Comparison of ENCODE assay signal across 8 cellular contexts in the genomic region with DNA sequence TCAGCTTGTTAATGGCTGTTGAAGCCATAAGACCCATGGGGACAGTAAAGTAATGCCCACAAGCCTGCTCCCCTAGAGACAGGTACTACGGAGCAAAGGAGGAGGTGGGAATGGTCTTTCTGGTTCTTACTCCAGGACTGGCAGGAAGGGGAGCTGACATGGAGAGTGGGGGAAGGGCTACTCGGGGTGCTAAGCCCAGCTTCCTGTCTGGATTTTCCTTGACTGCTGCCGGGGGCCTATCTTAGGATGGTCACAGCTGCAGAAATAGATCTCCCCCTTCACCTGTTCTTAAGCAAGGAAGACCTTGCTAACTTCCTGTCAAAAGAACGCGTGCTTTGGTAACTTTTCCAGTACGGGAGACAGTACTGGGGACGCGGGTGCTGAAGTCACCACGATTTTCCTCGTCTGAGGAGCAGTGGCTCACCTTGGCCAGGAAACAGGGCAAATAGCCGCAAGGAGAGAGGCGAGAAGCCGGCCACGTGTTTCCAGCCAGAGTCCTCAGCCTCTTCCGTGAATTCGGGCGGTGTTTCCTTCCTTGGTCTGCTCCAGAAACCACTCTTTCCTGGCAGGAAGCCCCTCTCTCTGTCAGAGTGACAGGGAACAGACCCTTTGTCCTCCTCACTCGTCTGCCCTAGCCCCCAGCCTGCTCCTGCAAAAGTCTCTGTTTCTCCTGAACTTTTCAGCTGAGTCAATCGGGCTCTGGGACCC. TPM values are rescaled to one million over a fixed set of nuclear protein-coding genes. Genes with fewer than 3 reads are reported as not detected.
DNase-seq lines count a peak whose midpoint lies in the region; ATAC-seq, FAIRE-seq and TF ChIP-seq lines count a peak whose summit lies in the region.
"Had no signal": no experiment of that assay in that cellular context is flagged by ENCODE, and none has a peak within 500 bp of the region (broad histone marks: within the 10 kb centered on the region; RNA-seq: fewer than 3 reads in every experiment).

No MANE protein-coding gene starts in this region.

- H2AK5ac ChIP-seq in IMR-90 (ENCODE audit: low read depth, low read length), result no peak overlapping the region

- H2AK9ac ChIP-seq in IMR-90 (replicated peaks; ENCODE audit: low read depth, low read length, poor library complexity), result no peak overlapping the region

- H3K79me1 ChIP-seq in IMR-90 (ENCODE audit: low read depth in 1 of 2, low read length in 2 of 2), result no peaks in the 10 kb centered on the region

- DNase-seq in IMR-90, result no peak
- no peak for DNase-seq in adipocyte (ENCODE audit: low read depth)
- DNase-seq in keratinocyte (ENCODE audit: low read depth, low spot score), result no peak
- DNase-seq in stimulated activated naive CD8-positive, alpha-beta T cell treated with anti-CD3 and anti-CD28 coated beads, Interleukin-15, amount 100 ng/mL, for 72 hours, result no peak
- no peak for DNase-seq in iPS-NIHi7 (ENCODE audit: extremely low spot score)
- DNase-seq: NCI-H526 treated with DMSO at 0.1 percent for 48 hours had no signal

- H2BK20ac ChIP-seq in IMR-90 (ENCODE audit: low read depth, low read length), result no peak overlapping the region

- no peaks in the 10 kb centered on the region for H3K9me3 Mint-ChIP-seq in stimulated activated naive CD8-positive, alpha-beta T cell treated with anti-CD3 and anti-CD28 coated beads, Interleukin-15, amount 100 ng/mL, for 72 hours

- BruUV-seq in IMR-90 (replicated peaks; lab: Mats Ljungman, UMichigan), result no TSS peak

- no peak overlapping the region for H3K27ac Mint-ChIP-seq in stimulated activated naive CD8-positive, alpha-beta T cell treated with anti-CD3 and anti-CD28 coated beads, Interleukin-15, amount 100 ng/mL, for 72 hours

- H3K27ac ChIP-seq in IMR-90 (ENCODE audit: insufficient read depth, low read length), result no peak overlapping the region
- no peak overlapping the region for H3K27ac ChIP-seq in keratinocyte (ENCODE audit: control insufficient read depth, insufficient read depth, low read length)

- H3K4me2 ChIP-seq in IMR-90 (ENCODE audit: low read depth, low read length), result peak overlapping the region; percentile 92; the same call in 1 of the 2 replicates
- peak overlapping the region; percentile 74 for H3K4me2 ChIP-seq in keratinocyte (ENCODE audit: control insufficient read depth, extremely low read depth, insufficient read depth, low read depth, low read length)

- H4K5ac ChIP-seq in IMR-90 (ENCODE audit: low read depth, low read length), result no peak overlapping the region

- TF ChIP-seq POLR2A in IMR-90 (IDR thresholded peaks at IDR 0.05; ENCODE audit: low read depth, low read length), result no peak

- H3K56ac ChIP-seq in IMR-90 (ENCODE audit: extremely low read depth, insufficient read depth, low read length), result no peak overlapping the region

- H2AFZ ChIP-seq in IMR-90 (replicated peaks; ENCODE audit: low read length, poor library complexity) (peak overlapping the region; percentile 99), keratinocyte (ENCODE audit: control insufficient read depth, low read length) (no peak overlapping the region)

- H3K4me3 ChIP-seq in IMR-90 (ENCODE audit: insufficient read depth, low read depth, low read length), result no peak overlapping the region
- peak overlapping the region; percentile 83 for H3K4me3 ChIP-seq in adipocyte (ENCODE audit: low read length)
- no peak overlapping the region for H3K4me3 ChIP-seq in keratinocyte (ENCODE audit: control insufficient read depth in 2 of 3, extremely low read depth in 1 of 3, insufficient read depth in 2 of 3, low read depth in 1 of 3, low read length in 3 of 3)

- no peak overlapping the region for H4K91ac ChIP-seq in IMR-90 (ENCODE audit: insufficient read depth, low read depth, low read length)

- no peak for ATAC-seq in IMR-90 (ENCODE audit: low read depth)
- no peak for ATAC-seq in stimulated activated naive CD8-positive, alpha-beta T cell treated with anti-CD3 and anti-CD28 coated beads, Interleukin-15, amount 100 ng/mL, for 72 hours
- no peak for ATAC-seq in HG03469 (IDR thresholded peaks at IDR 0.05; ENCODE audit: unreplicated experiment)
- no peak for ATAC-seq in HG02571 (IDR thresholded peaks at IDR 0.05; ENCODE audit: unreplicated experiment)

- WGBS in IMR-90 (ENCODE audit: extremely low coverage in 2 of 2, insufficient read length in 1 of 2), 2 experiments, result 28% methylated on average over 8 of the region's 19 CpGs; no CpG with 5 or more reads in 1 of the 2 experiments

- intact Hi-C loops in IMR-90 (cut with micrococcal nuclease), result no loop called here

- peak overlapping the region; percentile 34; the same call in 1 of the 2 replicates for H3K23ac ChIP-seq in IMR-90 (ENCODE audit: low read depth, low read length)

- peaks cover 45% of the 10 kb centered on the region for H3K4me1 Mint-ChIP-seq in stimulated activated naive CD8-positive, alpha-beta T cell treated with anti-CD3 and anti-CD28 coated beads, Interleukin-15, amount 100 ng/mL, for 72 hours

- CTCF ChIA-PET in IMR-90 (lab: Yijun Ruan, JAX), result interaction anchor here (0.7 kb wide), 1 partner anchor 51 kb away, joined by 3 read pairs; no protein-coding TSS in a partner anchor

- in situ Hi-C loops in IMR-90 (cut with MboI; ENCODE audit: low sequenced_read_pairs), result no loop called here

- POLR2A ChIA-PET in IMR-90 (lab: Charles Lee; ENCODE audit: unreplicated experiment), result no interaction called here

- no peak overlapping the region; a peak in 1 of 4 replicates for H4K8ac ChIP-seq in IMR-90 (ENCODE audit: low read depth in 2 of 2, low read length in 2 of 2)

- no peak overlapping the region for H3K18ac ChIP-seq in IMR-90 (ENCODE audit: low read depth, low read length)

- TF ChIP-seq RAD21 in IMR-90 (IDR thresholded peaks at IDR 0.05; ENCODE audit: low read length), result no peak

- dilution Hi-C loops in IMR-90 (cut with HindIII; ENCODE audit: low sequenced_read_pairs, unreplicated experiment), result no loop called here
- dilution Hi-C loops in keratinocyte (cut with MboI; ENCODE audit: extremely low pct_ligation_motif_present, low sequenced_read_pairs), result no loop called here

- H3K9me3 ChIP-seq in IMR-90 (ENCODE audit: control insufficient read depth, insufficient read depth, low read length) (no peaks in the 10 kb centered on the region), adipocyte (ENCODE audit: control insufficient read depth, low read length) (no peaks in the 10 kb centered on the region), keratinocyte (ENCODE audit: control insufficient read depth, low read depth, low read length) (no peaks in the 10 kb centered on the region)

- H3K79me2 ChIP-seq in keratinocyte (ENCODE audit: control insufficient read depth, insufficient read depth, low read length), result no peaks in the 10 kb centered on the region

- H3K4me1 ChIP-seq in IMR-90 (ENCODE audit: control insufficient read depth, insufficient read depth, low read length), result no peaks in the 10 kb centered on the region
- H3K4me1 ChIP-seq in adipocyte (ENCODE audit: control insufficient read depth, insufficient read depth, low read length), result peaks cover 12% of the 10 kb centered on the region
- peaks cover 4% of the 10 kb centered on the region for H3K4me1 ChIP-seq in keratinocyte (ENCODE audit: control insufficient read depth, extremely low read depth, insufficient read depth, low read length)

- no peak overlapping the region for H3K4ac ChIP-seq in IMR-90 (ENCODE audit: low read depth, low read length)

- H3K27me3 ChIP-seq in IMR-90 (ENCODE audit: control insufficient read depth, insufficient read depth, low read length) (peaks cover 48% of the 10 kb centered on the region), adipocyte (replicated peaks; ENCODE audit: control insufficient read depth, insufficient read depth, low read length) (peaks cover 53% of the 10 kb centered on the region), keratinocyte (ENCODE audit: control insufficient read depth, extremely low read depth, insufficient read depth, low read length) (peaks cover 43% of the 10 kb centered on the region)

- H3K9me1 ChIP-seq in IMR-90 (ENCODE audit: insufficient read depth, low read length) (peaks cover 9% of the 10 kb centered on the region), keratinocyte (ENCODE audit: control insufficient read depth, extremely low read depth, insufficient read depth, low read length) (no peaks in the 10 kb centered on the region)

- H3K14ac ChIP-seq in IMR-90 (replicated peaks; ENCODE audit: low read depth, low read length), result no peak overlapping the region

- H3K4me3 Mint-ChIP-seq in stimulated activated naive CD8-positive, alpha-beta T cell treated with anti-CD3 and anti-CD28 coated beads, Interleukin-15, amount 100 ng/mL, for 72 hours, result peak overlapping the region; percentile 94 to 97

- no peak overlapping the region for H2BK120ac ChIP-seq in IMR-90 (ENCODE audit: low read depth, low read length)

- H4K20me1 ChIP-seq in IMR-90 (ENCODE audit: insufficient read depth, low read length) (no peaks in the 10 kb centered on the region), keratinocyte (ENCODE audit: control insufficient read depth, extremely low read depth, insufficient read depth, low read length) (no peaks in the 10 kb centered on the region)

- TF ChIP-seq CTCF in IMR-90 (conservative IDR thresholded peaks at IDR 0.05; ENCODE audit: low read depth, low read length) (no peak), keratinocyte (optimal IDR thresholded peaks at IDR 0.05 in 1 of 3, IDR thresholded peaks at IDR 0.05 in 1 of 3, conservative IDR thresholded peaks at IDR 0.05 in 1 of 3; ENCODE audit: extremely low read depth in 1 of 3, insufficient read depth in 2 of 3, low read length in 3 of 3) (no peak)

- no peak for FAIRE-seq in keratinocyte (lab: Jason Lieb, UNC)

- H3K27me3 Mint-ChIP-seq in stimulated activated naive CD8-positive, alpha-beta T cell treated with anti-CD3 and anti-CD28 coated beads, Interleukin-15, amount 100 ng/mL, for 72 hours, result peaks cover 5% of the 10 kb centered on the region

- H3K36me3 ChIP-seq in IMR-90 (ENCODE audit: control insufficient read depth, insufficient read depth, low read length) (no peaks in the 10 kb centered on the region), adipocyte (ENCODE audit: control insufficient read depth, insufficient read depth, low read length, severe bottlenecking) (no peaks in the 10 kb centered on the region), keratinocyte (ENCODE audit: control insufficient read depth in 2 of 2, extremely low read depth in 1 of 2, insufficient read depth in 2 of 2, low read length in 2 of 2) (no peaks in the 10 kb centered on the region)

- no peak overlapping the region for H2BK5ac ChIP-seq in IMR-90 (ENCODE audit: low read depth, low read length, poor library complexity, severe bottlenecking)

- H3K9ac ChIP-seq in IMR-90 (ENCODE audit: low read depth, low read length) (no peak overlapping the region), adipocyte (ENCODE audit: low read length) (peak overlapping the region; percentile 10), keratinocyte (ENCODE audit: control insufficient read depth, extremely low read depth, insufficient read depth, low read length) (no peak overlapping the region)

- no peak overlapping the region for H2BK15ac ChIP-seq in IMR-90 (ENCODE audit: low read depth, low read length)

RNA-seq across cellular contexts. Expression of a gene that starts 0.7 kb away (rescaled TPM):
- total RNA-seq in IMR-90 (2012; rRNA removed), result under 0.01 TPM in 1 of 2 replicates, not detected in the other
- polyA plus RNA-seq in IMR-90 (2012; rRNA removed), result 0.11 and 0.17 TPM in 2 replicates
- 0.37 and 1.6 TPM in 2 replicates for polyA plus RNA-seq in IMR-90 (2012; cell fraction: cytosol; rRNA removed)
- 1.4 and 1.5 TPM in 2 replicates for polyA plus RNA-seq in IMR-90 (2012; cell fraction: nucleus; rRNA removed; ENCODE audit: low replicate concordance)
- polyA plus RNA-seq in keratinocyte, result 0.01 TPM in 1 of 3 replicates, not detected in the others
- not detected for polyA plus RNA-seq in keratinocyte (2011; ENCODE audit: low read depth)
- polyA plus RNA-seq in keratinocyte (2011; cell fraction: cytosol; rRNA removed), result not detected in 2 replicates
- 0.23 TPM in 1 of 2 replicates, not detected in the other for polyA plus RNA-seq in keratinocyte (2011; cell fraction: nucleus; rRNA removed)
- polyA plus RNA-seq in keratinocyte (2012; ENCODE audit: low replicate concordance), result not detected in 2 replicates
- polyA minus RNA-seq in keratinocyte, result not detected in 3 replicates
- not detected for polyA minus RNA-seq in keratinocyte (2011; cell fraction: cytosol; rRNA and poly(A)+ RNA removed)
- not detected in 2 replicates for polyA minus RNA-seq in keratinocyte (2011; cell fraction: nucleus; rRNA and poly(A)+ RNA removed)

RNA-seq across cellular contexts. Expression of a gene that starts 22.9 kb away (rescaled TPM):
- total RNA-seq in IMR-90 (2012; rRNA removed), result 0.28 TPM in 1 of 2 replicates, not detected in the other
- polyA plus RNA-seq in IMR-90 (2012; rRNA removed), result 0.12 and 0.17 TPM in 2 replicates
- polyA plus RNA-seq in IMR-90 (2012; cell fraction: cytosol; rRNA removed), result 0.38 and 0.51 TPM in 2 replicates
- 0.08 and 0.14 TPM in 2 replicates for polyA plus RNA-seq in IMR-90 (2012; cell fraction: nucleus; rRNA removed; ENCODE audit: low replicate concordance)
- polyA plus RNA-seq in keratinocyte, result 0.09 to 0.21 TPM (median 0.16 TPM) in 3 replicates
- polyA plus RNA-seq in keratinocyte (2011; ENCODE audit: low read depth), result not detected
- 0.09 and 0.12 TPM in 2 replicates for polyA plus RNA-seq in keratinocyte (2011; cell fraction: cytosol; rRNA removed)
- 0.31 TPM in 1 of 2 replicates, not detected in the other for polyA plus RNA-seq in keratinocyte (2011; cell fraction: nucleus; rRNA removed)
- 0.13 TPM in 1 of 2 replicates, not detected in the other for polyA plus RNA-seq in keratinocyte (2012; ENCODE audit: low replicate concordance)
- 0.26 to 1.3 TPM in 2 of 3 replicates, not detected in the other for polyA minus RNA-seq in keratinocyte
- not detected for polyA minus RNA-seq in keratinocyte (2011; cell fraction: cytosol; rRNA and poly(A)+ RNA removed)
- 0.32 TPM in 1 of 2 replicates, not detected in the other for polyA minus RNA-seq in keratinocyte (2011; cell fraction: nucleus; rRNA and poly(A)+ RNA removed)

RNA-seq across cellular contexts. Expression of a gene that starts 24.8 kb away (rescaled TPM):
- not detected in 2 replicates for total RNA-seq in IMR-90 (2012; rRNA removed)
- polyA plus RNA-seq in IMR-90 (2012; rRNA removed) (not detected in 2 replicates), keratinocyte (not detected in 3 replicates)
- polyA plus RNA-seq in IMR-90 (2012; cell fraction: cytosol; rRNA removed), result under 0.01 TPM in 1 of 2 replicates, not detected in the other
- polyA plus RNA-seq in IMR-90 (2012; cell fraction: nucleus; rRNA removed; ENCODE audit: low replicate concordance), result 0.01 and 0.07 TPM in 2 replicates
- polyA plus RNA-seq in keratinocyte (2011; ENCODE audit: low read depth), result not detected
- polyA plus RNA-seq in keratinocyte (2011; cell fraction: cytosol; rRNA removed), result not detected in 2 replicates
- not detected in 2 replicates for polyA plus RNA-seq in keratinocyte (2011; cell fraction: nucleus; rRNA removed)
- not detected in 2 replicates for polyA plus RNA-seq in keratinocyte (2012; ENCODE audit: low replicate concordance)
- not detected in 3 replicates for polyA minus RNA-seq in keratinocyte
- polyA minus RNA-seq in keratinocyte (2011; cell fraction: cytosol; rRNA and poly(A)+ RNA removed), result not detected
- polyA minus RNA-seq in keratinocyte (2011; cell fraction: nucleus; rRNA and poly(A)+ RNA removed), result not detected in 2 replicates
